Comparison of ENCODE assay signal across 19 cellular contexts in genomic region chr14:24848427-24848826, GRCh38.
DNase-seq lines count a peak whose midpoint lies in the region; ATAC-seq, FAIRE-seq and TF ChIP-seq lines count a peak whose summit lies in the region.
"Had no signal": no experiment of that assay in that cellular context is flagged by ENCODE, and none has a peak within 500 bp of the region (broad histone marks: within the 10 kb centered on the region; RNA-seq: fewer than 3 reads in every experiment).

No MANE protein-coding gene starts in this region.

- TF ChIP-seq POLR2A in HepG2 (IDR thresholded peaks at IDR 0.05; ENCODE audit: insufficient read depth in 1 of 2, low read depth in 2 of 2, low read length in 2 of 2) = no peak

- TF ChIP-seq EP300 in HepG2 (IDR thresholded peaks at IDR 0.05; ENCODE audit: low read depth in 2 of 2, low read length in 2 of 2) = no peak
- no peak for TF ChIP-seq EP300 in HepG2 (CRISPR knock-in tag; IDR thresholded peaks at IDR 0.05; ENCODE audit: borderline replicate concordance)

- H3K9ac ChIP-seq in PC-3 (ENCODE audit: low read length) = no peak overlapping the region
- no peak overlapping the region for H3K9ac ChIP-seq in trophoblast cell (ENCODE audit: low read length)
- no peak overlapping the region for H3K9ac ChIP-seq in HepG2 (ENCODE audit: insufficient read depth, low read depth, low read length)

- H3K27ac ChIP-seq in PC-3 (ENCODE audit: low read length) = no peak overlapping the region
- peak overlapping the region in 45 of 59 donors; percentile 7 to 76 (median 53) for H3K27ac ChIP-seq in dorsolateral prefrontal cortex
- H3K27ac ChIP-seq in trophoblast cell (ENCODE audit: low read depth, low read length) = no peak overlapping the region
- H3K27ac ChIP-seq in HepG2 (ENCODE audit: extremely low read length, insufficient read depth, low read length) = no peak overlapping the region
- H3K27ac ChIP-seq: right atrium auricular region, tibial artery had no signal

- WGBS in trophoblast cell (ENCODE audit: extremely low coverage, insufficient coverage, insufficient read length) = no CpG with 5 or more reads among the region's 3 CpGs
- 95% methylated on average over 3 of the region's 3 CpGs for WGBS in HepG2 (ENCODE audit: low lambda C conversion rate)

- POLR2A ChIA-PET in PC-3 (lab: Charles Lee; ENCODE audit: unreplicated experiment) = no interaction called here
- POLR2A ChIA-PET in HepG2 (lab: Yijun Ruan, JAX) = interaction anchor here (1.3 kb wide), 1 partner anchor 9 kb away, joined by 8 read pairs; no protein-coding TSS in a partner anchor

- H3K4me3 ChIP-seq in PC-3 (ENCODE audit: low read length) (no peak overlapping the region), dorsolateral prefrontal cortex (no peak overlapping the region), trophoblast cell (ENCODE audit: low read depth, low read length) (no peak overlapping the region), HepG2 (replicated peaks in 1 of 3; ENCODE audit: insufficient read depth in 1 of 3, low read depth in 2 of 3, low read length in 3 of 3) (no peak overlapping the region)
- H3K4me3 ChIP-seq: right atrium auricular region, tibial artery had no signal

- DNase-seq in EH (ENCODE audit: low read depth) = peak; percentile 70
- peak; percentile 9 for DNase-seq in PC-3
- DNase-seq in dorsolateral prefrontal cortex = peak in 1 of 10 donors; percentile 47
- peak; percentile 2 to 14 for DNase-seq in trophoblast cell
- no peak for DNase-seq in HepG2 (ENCODE audit: low spot score)
- no peak for DNase-seq in G401 (ENCODE audit: low spot score)
- DNase-seq: activated CD4-positive, alpha-beta T cell treated with anti-CD3 and anti-CD28 coated beads, Interleukin-2, amount 10 ng/mL, durations not matched to agents 7 days and 5 days; H7; KG1; NCI-H1417 treated with DMSO at 0.1 percent for 48 hours; NCI-H345; nephron progenitor cell; stimulated activated CD4-positive, alpha-beta T cell treated with anti-CD3 and anti-CD28 coated beads, Interleukin-2, amount 100 ng/mL, for 48 hours; T1000; tibial artery had no signal

- no peak overlapping the region for H3K18ac ChIP-seq in trophoblast cell (ENCODE audit: low read length)

- no peaks in the 10 kb centered on the region for H3K36me3 ChIP-seq in PC-3 (ENCODE audit: low read depth, low read length)
- H3K36me3 ChIP-seq in trophoblast cell (ENCODE audit: control insufficient read depth in 1 of 2, insufficient read depth in 2 of 2, low read length in 2 of 2) = no peaks in the 10 kb centered on the region
- peaks cover 0 to 2% of the 10 kb centered on the region in 2 experiments; a peak in 2 of 5 replicates for H3K36me3 ChIP-seq in HepG2 (replicated peaks in 1 of 2; ENCODE audit: control insufficient read depth in 1 of 2, insufficient read depth in 2 of 2, low read length in 2 of 2)
- H3K36me3 ChIP-seq: right atrium auricular region, tibial artery had no signal

- TF ChIP-seq CTCF in PC-3 (conservative IDR thresholded peaks at IDR 0.05; ENCODE audit: low read depth, low read length) (no peak), dorsolateral prefrontal cortex (IDR thresholded peaks at IDR 0.05 in 54 of 56, conservative IDR thresholded peaks at IDR 0.05 in 2 of 56; ENCODE audit: low read depth in 1 of 56, partially characterized antibody in 56 of 56) (no peak), HepG2 (CRISPR knock-in tag; IDR thresholded peaks at IDR 0.05) (no peak)

- no peaks in the 10 kb centered on the region for H3K79me2 ChIP-seq in PC-3 (ENCODE audit: low read length)
- H3K79me2 ChIP-seq in trophoblast cell (ENCODE audit: control insufficient read depth, insufficient read depth, low read length, poor library complexity) = no peaks in the 10 kb centered on the region
- no peaks in the 10 kb centered on the region for H3K79me2 ChIP-seq in HepG2 (ENCODE audit: insufficient read depth, low read length)

- intact Hi-C loops in PC-3 (cut with micrococcal nuclease) (no loop called here), dorsolateral prefrontal cortex (cut with DNase I) (no loop called here), HepG2 (cut with micrococcal nuclease; ENCODE audit: unreplicated experiment) (no loop called here)

- H3K4me1 ChIP-seq in PC-3 (ENCODE audit: insufficient read depth, low read length) (no peaks in the 10 kb centered on the region), trophoblast cell (ENCODE audit: control insufficient read depth in 1 of 2, insufficient read depth in 2 of 2, low read length in 2 of 2) (no peaks in the 10 kb centered on the region), HepG2 (ENCODE audit: insufficient read depth, low read length) (peaks cover 25% of the 10 kb centered on the region)
- H3K4me1 ChIP-seq: right atrium auricular region, tibial artery had no signal

- H2BK12ac ChIP-seq in trophoblast cell (ENCODE audit: low read length) = no peak overlapping the region

- no peaks in the 10 kb centered on the region for H3K27me3 ChIP-seq in PC-3 (ENCODE audit: low read length)
- no peaks in the 10 kb centered on the region for H3K27me3 ChIP-seq in dorsolateral prefrontal cortex
- no peaks in the 10 kb centered on the region for H3K27me3 ChIP-seq in trophoblast cell (ENCODE audit: insufficient read depth, low read length)
- no peaks in the 10 kb centered on the region for H3K27me3 ChIP-seq in HepG2 (ENCODE audit: control insufficient read depth in 1 of 2, insufficient read depth in 2 of 2, low read length in 2 of 2)
- H3K27me3 ChIP-seq: right atrium auricular region, tibial artery had no signal

- no peak overlapping the region for H2BK5ac ChIP-seq in trophoblast cell (ENCODE audit: low read depth, low read length, poor library complexity)

- no peak overlapping the region for H4K8ac ChIP-seq in trophoblast cell (ENCODE audit: low read depth, low read length)

- in situ Hi-C loops in HepG2 (cut with HindIII; ENCODE audit: extremely low pct_ligation_motif_present, low pct_unique_long_range_greater_than_20kb) = no loop called here
- in situ Hi-C loops in G401 (cut with HindIII; ENCODE audit: low sequenced_read_pairs) = no loop called here

- no peak overlapping the region for H3K4ac ChIP-seq in trophoblast cell (ENCODE audit: low read depth, low read length)

- H2AFZ ChIP-seq in PC-3 (ENCODE audit: low read length) = no peak overlapping the region
- no peak overlapping the region for H2AFZ ChIP-seq in trophoblast cell (ENCODE audit: insufficient read depth, low read length, poor library complexity)
- H2AFZ ChIP-seq in HepG2 (ENCODE audit: low read length) = no peak overlapping the region

- no peak overlapping the region for H4K91ac ChIP-seq in trophoblast cell (ENCODE audit: low read depth, low read length)

- CTCF ChIA-PET in PC-3 (lab: Charles Lee) = no interaction called here
- CTCF ChIA-PET in HepG2 (lab: Yijun Ruan, JAX; ENCODE audit: low intra/inter-chr PET ratio, low total read pairs) = no interaction called here

- H4K20me1 ChIP-seq in PC-3 (ENCODE audit: low read length) (no peaks in the 10 kb centered on the region), HepG2 (ENCODE audit: insufficient read depth, low read length) (no peaks in the 10 kb centered on the region)

- no peaks in the 10 kb centered on the region for H3K9me3 ChIP-seq in PC-3 (ENCODE audit: low read length)
- no peaks in the 10 kb centered on the region for H3K9me3 ChIP-seq in trophoblast cell (ENCODE audit: insufficient read depth, low read depth, low read length)
- H3K9me3 ChIP-seq in HepG2 (ENCODE audit: low read length) = no peaks in the 10 kb centered on the region
- H3K9me3 ChIP-seq: right atrium auricular region, tibial artery had no signal

- no peak overlapping the region for H2BK120ac ChIP-seq in trophoblast cell (ENCODE audit: insufficient read depth, low read length, poor library complexity)

- ATAC-seq in PC-3 (no peak), HepG2 (no peak), GM21529 (IDR thresholded peaks at IDR 0.05; ENCODE audit: unreplicated experiment) (no peak), GM18519 (IDR thresholded peaks at IDR 0.05; ENCODE audit: low FRiP score, unreplicated experiment) (no peak)
- ATAC-seq: esophagus mucosa had no signal

- no peak overlapping the region for H3K4me2 ChIP-seq in PC-3 (ENCODE audit: low read length)
- H3K4me2 ChIP-seq in trophoblast cell (ENCODE audit: low read length) = no peak overlapping the region
- no peak overlapping the region for H3K4me2 ChIP-seq in HepG2 (ENCODE audit: low read depth, low read length)

- no peak for TF ChIP-seq RAD21 in HepG2 (CRISPR knock-in tag; IDR thresholded peaks at IDR 0.05)

- H3F3A ChIP-seq in PC-3 (ENCODE audit: low read length, unreplicated experiment) = no peaks in the 10 kb centered on the region

- no peaks in the 10 kb centered on the region for H3K79me1 ChIP-seq in trophoblast cell (ENCODE audit: low read length)

- no peak for FAIRE-seq in HepG2 (lab: Jason Lieb, UNC)

- H4K12ac ChIP-seq in trophoblast cell (ENCODE audit: low read depth, low read length) = no peak overlapping the region

- H3K23ac ChIP-seq in trophoblast cell (ENCODE audit: low read length) = no peak overlapping the region

- no TSS peak for BruUV-seq in PC-3 (replicated peaks; lab: Mats Ljungman, UMichigan)
- no TSS peak for BruUV-seq in HepG2 (replicated peaks; lab: Mats Ljungman, UMichigan)

- H3K14ac ChIP-seq in trophoblast cell (ENCODE audit: low read length) = no peak overlapping the region

- H3K9me2 ChIP-seq in PC-3 (replicated peaks; ENCODE audit: low read length) = no peaks in the 10 kb centered on the region

- H2AK5ac ChIP-seq in trophoblast cell (ENCODE audit: low read length) = no peak overlapping the region

TF ChIP-seq in HepG2, 621 proteins besides CTCF, POLR2A, EP300 and RAD21 (continues in another document):
- no peak for TF ChIP-seq ZBTB14 (CRISPR knock-in tag; IDR thresholded peaks at IDR 0.05)
- TF ChIP-seq MBD4 (IDR thresholded peaks at IDR 0.05; ENCODE audit: borderline replicate concordance, low read length) = no peak

Comparison
In these comparisons a context has a peak if more than half of its experiments do, and no peak if none do; other contexts are left out.
1. DNase-seq: peak in EH (single experiment), PC-3 (single experiment) and trophoblast cell (2 of 2); none in HepG2 (single experiment) and G401 (single experiment).
2. H3K27ac ChIP-seq: peak in dorsolateral prefrontal cortex (45 of 59); none in PC-3 (single experiment), trophoblast cell (single experiment) and HepG2 (single experiment).